1 cellular context compared by ENCODE assay signal in genomic region chr6:44039191-44039719, GRCh38.
TF ChIP-seq lines count a peak whose summit lies in the region.

No MANE protein-coding gene starts in this region.

TF ChIP-seq in WTC11, 78 proteins besides CTCF, POLR2A, EP300 and RAD21 (continued from another document):
- no peak for TF ChIP-seq ZBTB43 (CRISPR knock-in tag; IDR thresholded peaks at IDR 0.05)
- TF ChIP-seq ARID4B (CRISPR knock-in tag; IDR thresholded peaks at IDR 0.05; ENCODE audit: borderline replicate concordance) = no peak
- no peak for TF ChIP-seq MAX (CRISPR knock-in tag; IDR thresholded peaks at IDR 0.05)
- no peak for TF ChIP-seq SP1 (CRISPR knock-in tag; conservative IDR thresholded peaks at IDR 0.05)
- TF ChIP-seq HMGXB4 (CRISPR knock-in tag; IDR thresholded peaks at IDR 0.05) = no peak
- TF ChIP-seq ZNF416 (CRISPR knock-in tag; IDR thresholded peaks at IDR 0.05) = no peak
- TF ChIP-seq ZNF281 (CRISPR knock-in tag; IDR thresholded peaks at IDR 0.05) = no peak
- no peak for TF ChIP-seq TEAD4 (CRISPR knock-in tag; IDR thresholded peaks at IDR 0.05)
- no peak for TF ChIP-seq NFYB (CRISPR knock-in tag; conservative IDR thresholded peaks at IDR 0.05; ENCODE audit: low read depth)
- TF ChIP-seq TCF7 (CRISPR knock-in tag; IDR thresholded peaks at IDR 0.05; ENCODE audit: low read depth) = no peak
- TF ChIP-seq NR2C2 (CRISPR knock-in tag; IDR thresholded peaks at IDR 0.05) = no peak
